15 cellular contexts compared by ENCODE assay signal in the genomic region with DNA sequence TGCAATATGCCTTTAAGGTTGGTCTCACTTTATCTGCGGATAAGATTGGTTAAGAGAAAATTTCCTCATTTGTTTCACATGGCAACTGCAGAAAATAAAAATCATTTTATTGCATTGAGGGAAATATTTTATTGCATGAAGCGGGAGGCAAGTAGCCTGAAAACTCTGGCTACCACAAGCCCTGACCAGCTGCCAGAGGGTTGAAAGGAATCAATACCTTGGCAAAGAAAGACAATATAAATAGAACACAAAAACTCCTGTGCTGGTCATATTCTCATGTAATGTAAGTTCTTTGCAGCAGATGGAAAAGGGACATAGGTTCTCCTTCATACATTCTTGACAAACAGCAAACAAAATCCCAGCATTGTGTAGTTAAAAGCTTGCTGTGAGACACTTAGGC.
"Had no signal": no experiment of that assay in that cellular context is flagged by ENCODE, and none has a peak within 500 bp of the region (broad histone marks: within the 10 kb centered on the region; RNA-seq: fewer than 3 reads in every experiment).

No MANE protein-coding gene starts in this region.

- DNase-seq: dorsolateral prefrontal cortex; effector CD8-positive, alpha-beta T cell; gastrocnemius medialis; heart right ventricle; hypothalamus; kidney glomerular epithelial cell; mammary epithelial cell; mucosa of descending colon; naive thymus-derived CD8-positive, alpha-beta T cell; small intestine; stimulated activated CD4-positive, alpha-beta T cell treated with anti-CD3 and anti-CD28 coated beads, Interleukin-12 subunit alpha, Interleukin-12 subunit beta, amount 100 ng/mL, for 4 hours; stimulated activated naive CD4-positive, alpha-beta T cell treated with Interleukin-2 at 50 U/mL for 16 hours; trophoblast cell had no signal

- H3K9me3 ChIP-seq: gastrocnemius medialis, heart right ventricle, mucosa of descending colon, right atrium auricular region had no signal

- H3K4me3 ChIP-seq: coronary artery, dorsolateral prefrontal cortex, gastrocnemius medialis, heart right ventricle, mucosa of descending colon, right atrium auricular region had no signal

- H3K27me3 ChIP-seq: dorsolateral prefrontal cortex, gastrocnemius medialis, heart right ventricle, right atrium auricular region had no signal

- H3K4me1 ChIP-seq: gastrocnemius medialis, right atrium auricular region had no signal

- H3K27ac ChIP-seq: coronary artery, dorsolateral prefrontal cortex, gastrocnemius medialis, right atrium auricular region had no signal
